Comparison of ENCODE assay signal across 13 cellular contexts in the genomic region with DNA sequence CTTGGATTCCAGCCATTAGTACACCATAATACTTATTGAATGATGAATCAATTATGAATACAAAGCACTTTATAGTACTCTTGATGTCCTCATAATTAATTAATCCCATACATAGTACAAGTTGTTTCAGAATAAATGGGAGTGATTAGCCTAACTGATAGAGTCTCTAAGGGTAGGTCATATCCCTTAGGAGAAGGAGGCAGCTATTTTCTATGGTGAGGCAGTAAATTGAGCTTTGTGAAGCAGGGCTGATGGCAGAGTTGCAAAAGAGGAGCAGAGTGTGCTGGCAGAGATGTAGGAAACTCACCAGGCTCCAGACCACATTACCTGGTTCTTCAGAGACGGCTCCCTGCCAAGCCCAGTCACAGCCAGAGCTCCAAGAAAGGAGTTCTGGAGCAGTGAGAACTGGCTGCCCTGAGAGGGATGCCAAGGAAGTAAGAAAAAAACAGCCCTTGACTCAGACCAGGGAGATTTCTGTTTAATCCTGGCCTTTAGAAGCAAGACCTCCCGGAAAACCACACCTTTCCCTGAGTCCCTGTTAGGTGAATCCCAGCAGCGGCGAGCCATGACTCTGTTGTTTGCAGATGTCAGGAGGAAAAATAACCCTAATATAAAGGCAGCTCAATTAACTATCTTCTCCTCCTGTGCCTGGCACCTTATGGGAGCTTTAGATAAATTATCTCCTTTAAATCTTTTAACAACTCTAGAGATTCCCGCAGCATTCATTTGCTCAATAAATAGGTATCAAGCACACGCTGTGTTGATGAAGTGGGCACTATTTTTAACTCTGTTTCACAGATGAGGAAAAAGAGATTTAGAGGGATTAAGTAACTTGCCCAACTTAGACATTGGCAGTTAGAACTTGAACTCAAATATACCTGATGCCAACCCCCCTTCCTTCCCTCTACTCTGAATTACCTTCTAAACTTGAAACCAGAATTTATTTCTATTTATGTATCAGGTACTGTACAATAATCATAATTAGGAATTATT.
DNase-seq lines count a peak whose midpoint lies in the region; ATAC-seq and TF ChIP-seq lines count a peak whose summit lies in the region.
"Had no signal": no experiment of that assay in that cellular context is flagged by ENCODE, and none has a peak within 500 bp of the region (broad histone marks: within the 10 kb centered on the region; RNA-seq: fewer than 3 reads in every experiment).

No MANE protein-coding gene starts in this region.

- H3F3A ChIP-seq in GM23338 (replicated peaks; ENCODE audit: low read depth), result no peaks in the 10 kb centered on the region

- no peak overlapping the region for H3K4me3 ChIP-seq in GM23338
- H3K4me3 ChIP-seq in gastroesophageal sphincter, result no peak overlapping the region
- H3K4me3 ChIP-seq in prostate gland, result no peak overlapping the region
- H3K4me3 ChIP-seq: SK-N-MC had no signal

- no peak for TF ChIP-seq EP300 in gastroesophageal sphincter (IDR thresholded peaks at IDR 0.05)

- TF ChIP-seq CTCF in GM23338 (conservative IDR thresholded peaks at IDR 0.05; ENCODE audit: low read depth in 2 of 2), result no peak
- no peak for TF ChIP-seq CTCF in WTC11 (IDR thresholded peaks at IDR 0.05)
- TF ChIP-seq CTCF in gastroesophageal sphincter (IDR thresholded peaks at IDR 0.05), result no peak
- no peak for TF ChIP-seq CTCF in prostate gland (IDR thresholded peaks at IDR 0.05)
- no peak for TF ChIP-seq CTCF in osteocyte (IDR thresholded peaks at IDR 0.05)

- TF ChIP-seq POLR2A in gastroesophageal sphincter (IDR thresholded peaks at IDR 0.05), result no peak
- TF ChIP-seq POLR2A in prostate gland (IDR thresholded peaks at IDR 0.05), result no peak

- no peak for DNase-seq in GM23338 (ENCODE audit: low spot score)
- DNase-seq in WTC11 (ENCODE audit: low spot score), result no peak
- DNase-seq in prostate gland (ENCODE audit: low spot score), result peak; percentile 89
- DNase-seq in DMS114 treated with DMSO at 0.1 percent for 48 hours (lab: John Stamatoyannopoulos, UW; ENCODE audit: unreplicated experiment), result no peak
- DNase-seq in osteocyte (ENCODE audit: extremely low spot score, unreplicated experiment), result no peak
- DNase-seq: activated gamma-delta T cell treated with Interleukin-2 at 50 U/mL for 16 hours, BE2C, EL, NCI-H748 treated with DMSO at 0.1 percent for 48 hours had no signal

- CTCF ChIA-PET in WTC11 (lab: Charles Lee), result interaction anchor here (0.7 to 2.8 kb wide), 7 partner anchors 36 to 219 kb away, joined by 3 to 9 read pairs (median 4); no protein-coding TSS in a partner anchor

- H3K27me3 Mint-ChIP-seq in GM23338 (ENCODE audit: insufficient read depth, low read depth, poor library complexity) (peaks cover 2% of the 10 kb centered on the region), WTC11 (ENCODE audit: low read depth) (peaks cover 8% of the 10 kb centered on the region), osteocyte (ENCODE audit: unreplicated experiment) (no peaks in the 10 kb centered on the region)

- H3K4me3 Mint-ChIP-seq in GM23338 (no peak overlapping the region), WTC11 (no peak overlapping the region), osteocyte (ENCODE audit: unreplicated experiment) (no peak overlapping the region)

- H3K9me2 ChIP-seq in GM23338 (ENCODE audit: insufficient read depth), result no peaks in the 10 kb centered on the region; the same call in 1 of the 2 replicates

- no peaks in the 10 kb centered on the region for H4K20me1 ChIP-seq in GM23338 (replicated peaks; ENCODE audit: insufficient read depth)

- no peak overlapping the region for H3K4me2 ChIP-seq in GM23338

- peak overlapping the region; percentile 72; the same call in 1 of the 2 replicates for H2AFZ ChIP-seq in GM23338

- POLR2A ChIA-PET in WTC11 (lab: Charles Lee), result no interaction called here

- intact Hi-C loops in prostate gland (cut with DNase I), result loop anchor here (10.0 kb wide), 1 partner anchor 125 kb away; a partner anchor contains a TSS

- H3K27ac ChIP-seq in GM23338 (ENCODE audit: low read depth), result no peak overlapping the region
- H3K27ac ChIP-seq in gastroesophageal sphincter, result peak overlapping the region; percentile 76 to 93 (median 79)
- peak overlapping the region; percentile 53 to 69 for H3K27ac ChIP-seq in prostate gland
- H3K27ac ChIP-seq: SK-N-MC had no signal

- H3K36me3 Mint-ChIP-seq in GM23338 (ENCODE audit: low read depth) (no peaks in the 10 kb centered on the region; the same call in 2 of the 3 replicates), WTC11 (no peaks in the 10 kb centered on the region), osteocyte (ENCODE audit: unreplicated experiment) (peaks cover 2% of the 10 kb centered on the region)

- H3K27me3 ChIP-seq in GM23338 (ENCODE audit: insufficient read depth) (no peaks in the 10 kb centered on the region), gastroesophageal sphincter (no peaks in the 10 kb centered on the region), prostate gland (replicated peaks; ENCODE audit: insufficient read depth) (no peaks in the 10 kb centered on the region)
- H3K27me3 ChIP-seq: BE2C had no signal

- H3K9me3 ChIP-seq in gastroesophageal sphincter (no peaks in the 10 kb centered on the region), prostate gland (no peaks in the 10 kb centered on the region)
- H3K9me3 ChIP-seq: BE2C had no signal

- H3K4me1 Mint-ChIP-seq in GM23338 (peaks cover 33% of the 10 kb centered on the region), WTC11 (peaks cover 33% of the 10 kb centered on the region), osteocyte (ENCODE audit: unreplicated experiment) (no peaks in the 10 kb centered on the region)

- H3K9me3 Mint-ChIP-seq in GM23338, result no peaks in the 10 kb centered on the region
- H3K9me3 Mint-ChIP-seq in WTC11, result 0 out of 2 replicates have a peak, but pooled peaks cover 4% of the 10 kb centered on the region
- no peaks in the 10 kb centered on the region for H3K9me3 Mint-ChIP-seq in osteocyte (ENCODE audit: unreplicated experiment)

- WGBS in gastroesophageal sphincter (ENCODE audit: low coverage in 1 of 2), 2 donors, result 36 to 42% methylated on average over 6 of the region's 6 CpGs
- 26% methylated on average over 6 of the region's 6 CpGs for WGBS in prostate gland

- H3K4me1 ChIP-seq in GM23338 (ENCODE audit: insufficient read depth), result peaks cover 18% of the 10 kb centered on the region
- H3K4me1 ChIP-seq in gastroesophageal sphincter, result peaks cover 0 to 23% (median 5%) of the 10 kb centered on the region in 3 donors
- H3K4me1 ChIP-seq in prostate gland (replicated peaks), result peaks cover 4% of the 10 kb centered on the region

- H3K36me3 ChIP-seq in GM23338 (ENCODE audit: insufficient read depth) (no peaks in the 10 kb centered on the region), gastroesophageal sphincter (no peaks in the 10 kb centered on the region), prostate gland (no peaks in the 10 kb centered on the region)
- H3K36me3 ChIP-seq: BE2C had no signal

- ATAC-seq in GM23338 (peak; percentile 51), WTC11 (peak; percentile 36), gastroesophageal sphincter (peak; percentile 96), HG03460 (IDR thresholded peaks at IDR 0.05; ENCODE audit: unreplicated experiment) (no peak), GM18909 (IDR thresholded peaks at IDR 0.05; ENCODE audit: poor library complexity, unreplicated experiment) (no peak)

- no peaks in the 10 kb centered on the region for H3K79me2 ChIP-seq in GM23338 (replicated peaks; ENCODE audit: insufficient read depth)

- H3K27ac Mint-ChIP-seq in GM23338, result no peak overlapping the region
- peak overlapping the region; percentile 5; the same call in 1 of the 2 replicates for H3K27ac Mint-ChIP-seq in WTC11
- no peak overlapping the region for H3K27ac Mint-ChIP-seq in osteocyte (ENCODE audit: unreplicated experiment)

TF ChIP-seq in GM23338, 12 proteins besides CTCF, POLR2A, EP300 and RAD21 (continues in another document):
- TF ChIP-seq, protein P1, sequence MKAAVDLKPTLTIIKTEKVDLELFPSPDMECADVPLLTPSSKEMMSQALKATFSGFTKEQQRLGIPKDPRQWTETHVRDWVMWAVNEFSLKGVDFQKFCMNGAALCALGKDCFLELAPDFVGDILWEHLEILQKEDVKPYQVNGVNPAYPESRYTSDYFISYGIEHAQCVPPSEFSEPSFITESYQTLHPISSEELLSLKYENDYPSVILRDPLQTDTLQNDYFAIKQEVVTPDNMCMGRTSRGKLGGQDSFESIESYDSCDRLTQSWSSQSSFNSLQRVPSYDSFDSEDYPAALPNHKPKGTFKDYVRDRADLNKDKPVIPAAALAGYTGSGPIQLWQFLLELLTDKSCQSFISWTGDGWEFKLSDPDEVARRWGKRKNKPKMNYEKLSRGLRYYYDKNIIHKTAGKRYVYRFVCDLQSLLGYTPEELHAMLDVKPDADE (IDR thresholded peaks at IDR 0.05), result no peak

TF ChIP-seq in WTC11, 78 proteins besides CTCF, POLR2A, EP300 and RAD21:
- TF ChIP-seq, protein P2, sequence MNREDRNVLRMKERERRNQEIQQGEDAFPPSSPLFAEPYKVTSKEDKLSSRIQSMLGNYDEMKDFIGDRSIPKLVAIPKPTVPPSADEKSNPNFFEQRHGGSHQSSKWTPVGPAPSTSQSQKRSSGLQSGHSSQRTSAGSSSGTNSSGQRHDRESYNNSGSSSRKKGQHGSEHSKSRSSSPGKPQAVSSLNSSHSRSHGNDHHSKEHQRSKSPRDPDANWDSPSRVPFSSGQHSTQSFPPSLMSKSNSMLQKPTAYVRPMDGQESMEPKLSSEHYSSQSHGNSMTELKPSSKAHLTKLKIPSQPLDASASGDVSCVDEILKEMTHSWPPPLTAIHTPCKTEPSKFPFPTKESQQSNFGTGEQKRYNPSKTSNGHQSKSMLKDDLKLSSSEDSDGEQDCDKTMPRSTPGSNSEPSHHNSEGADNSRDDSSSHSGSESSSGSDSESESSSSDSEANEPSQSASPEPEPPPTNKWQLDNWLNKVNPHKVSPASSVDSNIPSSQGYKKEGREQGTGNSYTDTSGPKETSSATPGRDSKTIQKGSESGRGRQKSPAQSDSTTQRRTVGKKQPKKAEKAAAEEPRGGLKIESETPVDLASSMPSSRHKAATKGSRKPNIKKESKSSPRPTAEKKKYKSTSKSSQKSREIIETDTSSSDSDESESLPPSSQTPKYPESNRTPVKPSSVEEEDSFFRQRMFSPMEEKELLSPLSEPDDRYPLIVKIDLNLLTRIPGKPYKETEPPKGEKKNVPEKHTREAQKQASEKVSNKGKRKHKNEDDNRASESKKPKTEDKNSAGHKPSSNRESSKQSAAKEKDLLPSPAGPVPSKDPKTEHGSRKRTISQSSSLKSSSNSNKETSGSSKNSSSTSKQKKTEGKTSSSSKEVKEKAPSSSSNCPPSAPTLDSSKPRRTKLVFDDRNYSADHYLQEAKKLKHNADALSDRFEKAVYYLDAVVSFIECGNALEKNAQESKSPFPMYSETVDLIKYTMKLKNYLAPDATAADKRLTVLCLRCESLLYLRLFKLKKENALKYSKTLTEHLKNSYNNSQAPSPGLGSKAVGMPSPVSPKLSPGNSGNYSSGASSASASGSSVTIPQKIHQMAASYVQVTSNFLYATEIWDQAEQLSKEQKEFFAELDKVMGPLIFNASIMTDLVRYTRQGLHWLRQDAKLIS (CRISPR knock-in tag; IDR thresholded peaks at IDR 0.05; ENCODE audit: borderline replicate concordance), result no peak
- no peak for TF ChIP-seq ZNF671 (CRISPR knock-in tag; IDR thresholded peaks at IDR 0.05)
- no peak for TF ChIP-seq ZNF423 (CRISPR knock-in tag; IDR thresholded peaks at IDR 0.05)

Comparison
In these comparisons a context has a peak if more than half of its experiments do, and no peak if none do; other contexts are left out.
1. ATAC-seq: peak in GM23338 (single experiment), WTC11 (single experiment) and gastroesophageal sphincter (single experiment); none in HG03460 (single experiment) and GM18909 (single experiment).